ENCODE assay signal across 8 cellular contexts in the genomic region with DNA sequence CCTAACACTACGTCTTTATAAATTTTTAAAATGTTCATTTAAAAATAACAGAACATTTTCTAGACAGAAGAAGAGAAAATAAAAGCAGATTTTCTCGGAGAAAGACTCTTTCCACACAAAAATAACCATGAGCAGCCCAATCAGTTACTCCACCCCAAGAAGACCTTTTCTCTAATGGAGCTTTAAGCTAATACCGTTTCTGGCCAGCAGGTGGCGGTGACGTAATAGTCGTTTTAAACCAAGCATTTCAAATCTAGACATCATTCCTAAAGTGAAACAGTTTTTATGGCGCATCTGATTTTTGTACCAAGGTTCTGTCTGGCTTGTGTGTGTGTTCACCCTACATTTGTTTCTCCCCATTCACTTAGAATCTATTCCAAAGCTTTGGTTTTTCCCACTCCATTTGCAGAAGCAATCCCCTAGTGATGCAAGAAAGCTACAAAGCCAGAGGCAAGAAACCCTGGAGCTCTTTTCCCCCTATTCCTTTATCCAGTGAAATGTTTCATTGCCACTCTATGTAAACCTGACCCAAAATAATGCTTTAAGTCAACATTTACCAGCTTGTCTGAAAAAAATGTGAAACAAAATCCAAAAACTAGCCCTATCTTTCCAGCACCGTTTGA.
DNase-seq lines count a peak whose midpoint lies in the region; ATAC-seq and TF ChIP-seq lines count a peak whose summit lies in the region.

No MANE protein-coding gene starts in this region.

- no peak overlapping the region for H3K27ac Mint-ChIP-seq in nephron

- H3K36me3 Mint-ChIP-seq in nephron (ENCODE audit: low read depth): no peaks in the 10 kb centered on the region

- H3K9me3 Mint-ChIP-seq in nephron: peaks cover 11% of the 10 kb centered on the region

- peaks cover 13% of the 10 kb centered on the region for H3K27me3 Mint-ChIP-seq in nephron (ENCODE audit: low read depth)

- TF ChIP-seq CTCF in AG10803 (conservative IDR thresholded peaks at IDR 0.05; ENCODE audit: low read length): peak; percentile 84
- TF ChIP-seq CTCF in nephron (IDR thresholded peaks at IDR 0.05; ENCODE audit: unreplicated experiment in 3 of 3): peak; percentile 80 to 84 (median 83)

- H3K4me1 Mint-ChIP-seq in nephron: no peaks in the 10 kb centered on the region

- ATAC-seq in GM19043 (IDR thresholded peaks at IDR 0.05; ENCODE audit: low read depth, unreplicated experiment) (peak; percentile 79), esophagus mucosa (peak; percentile 67)

- DNase-seq in AG10803 (ENCODE audit: low read depth) (peak; percentile 66), HK-2 (ENCODE audit: unreplicated experiment) (peak; percentile 64), NOMO-1 treated with dmso at 0.1 percent for 144 hours (lab: John Stamatoyannopoulos, UW; ENCODE audit: unreplicated experiment) (peak; percentile 15)
- peak; percentile 62 for DNase-seq in activated CD8-positive, alpha-beta memory T cell treated with anti-CD3 and anti-CD28 coated beads, Interleukin-2, amount 50 U/mL, for 24 hours (ENCODE audit: extremely low read depth)
- peak; percentile 14 to 61 (median 42) for DNase-seq in stimulated activated naive CD4-positive, alpha-beta T cell (lab: John Stamatoyannopoulos, UW)

- no peak overlapping the region for H3K4me3 ChIP-seq in AG10803 (ENCODE audit: low read length)

- H3K4me3 Mint-ChIP-seq in nephron: no peak overlapping the region

Comparison
In these comparisons a context has a peak if more than half of its experiments do, and no peak if none do; other contexts are left out.
1. DNase-seq: peak in every context shown above with its lines; median percentile 66 in AG10803; 64 in HK-2; 62 in activated CD8-positive, alpha-beta memory T cell treated with anti-CD3 and anti-CD28 coated beads, Interleukin-2, amount 50 U/mL, for 24 hours; 42 in stimulated activated naive CD4-positive, alpha-beta T cell; 15 in NOMO-1 treated with dmso at 0.1 percent for 144 hours.